In the genomic region with DNA sequence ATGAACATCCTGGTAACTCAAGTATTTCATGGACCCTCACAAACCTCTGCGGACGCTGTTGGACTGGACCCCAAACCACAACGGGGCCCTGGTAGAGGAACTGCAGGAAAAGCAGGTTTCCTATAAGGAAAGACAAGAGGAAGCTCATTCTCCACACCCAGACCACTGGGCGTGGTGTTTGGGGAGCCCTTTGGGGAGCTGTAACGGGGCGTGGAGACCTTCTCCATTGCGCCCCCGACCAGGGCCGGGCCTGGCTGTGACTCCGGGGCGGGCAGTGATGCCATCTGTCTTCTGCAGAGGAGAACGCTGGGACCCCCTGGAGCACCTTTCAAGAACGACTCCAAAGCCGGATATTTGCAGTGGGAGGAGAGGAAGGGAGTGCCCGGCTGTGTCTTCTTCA, we compare ENCODE assay signal across 15 cellular contexts.
"Had no signal": no experiment of that assay in that cellular context is flagged by ENCODE, and none has a peak within 500 bp of the region (broad histone marks: within the 10 kb centered on the region; RNA-seq: fewer than 3 reads in every experiment).

No MANE protein-coding gene starts in this region.

- H3K4me3 ChIP-seq: adrenal gland had no signal

- H3K9me3 ChIP-seq: adrenal gland, neutrophil had no signal

- DNase-seq: activated CD4-positive, alpha-beta T cell treated with anti-CD3 and anti-CD28 coated beads for 36 hours; activated CD8-positive, alpha-beta memory T cell treated with anti-CD3 and anti-CD28 coated beads for 24 hours; activated naive CD4-positive, alpha-beta T cell treated with anti-CD3 and anti-CD28 coated beads for 36 hours; adrenal gland; caudate nucleus; dermis blood vessel endothelial cell; erythroblast; glutamatergic neuron; left cardiac atrium; naive thymus-derived CD4-positive, alpha-beta T cell; small intestine had no signal

- H3K36me3 ChIP-seq: adrenal gland, neutrophil had no signal

- H3K27ac ChIP-seq: adrenal gland, neutrophil, VCaP had no signal

- H3K27me3 ChIP-seq: adrenal gland had no signal

- H3K4me1 ChIP-seq: adrenal gland had no signal

- ATAC-seq: activated CD4-positive, alpha-beta T cell treated with anti-CD3 and anti-CD28 coated beads for 36 hours; activated T-helper 17 cell treated with anti-CD3 and anti-CD28 coated beads, Interleukin-2, amount 50 U/mL, for 72 hours; naive thymus-derived CD4-positive, alpha-beta T cell; right cardiac atrium had no signal
